Comparison of ENCODE assay signal across 18 cellular contexts in the genomic region with DNA sequence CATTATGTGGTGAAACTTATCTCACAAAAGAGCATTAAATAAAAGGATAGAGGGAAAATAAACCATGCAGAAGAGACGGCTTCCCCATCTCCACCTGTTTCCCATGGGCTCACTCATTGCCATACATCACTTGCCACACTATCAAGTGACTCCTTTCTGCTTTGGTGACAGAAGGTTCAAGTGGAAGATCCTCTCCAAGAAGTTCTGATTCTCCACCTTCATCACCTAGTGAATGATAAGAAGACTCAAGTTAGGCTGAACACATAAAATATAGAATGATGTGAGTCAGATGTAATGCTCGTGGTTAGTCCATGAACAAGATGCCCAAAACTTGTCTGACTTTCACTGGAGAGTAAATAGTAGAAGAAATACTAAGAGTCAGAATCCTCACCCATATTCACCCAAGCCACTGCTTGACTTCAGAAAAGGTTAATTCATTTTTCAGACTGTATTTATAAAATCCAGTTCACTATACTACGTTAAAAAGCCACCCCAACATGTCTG.
DNase-seq lines count a peak whose midpoint lies in the region; ATAC-seq and TF ChIP-seq lines count a peak whose summit lies in the region.
"Had no signal": no experiment of that assay in that cellular context is flagged by ENCODE, and none has a peak within 500 bp of the region (broad histone marks: within the 10 kb centered on the region; RNA-seq: fewer than 3 reads in every experiment).

No MANE protein-coding gene starts in this region.

- TF ChIP-seq CTCF in ascending aorta (IDR thresholded peaks at IDR 0.05): no peak
- no peak for TF ChIP-seq CTCF in tibial artery (IDR thresholded peaks at IDR 0.05)

- H3K4me3 ChIP-seq in ascending aorta (no peak overlapping the region), tibial artery (no peak overlapping the region)
- H3K4me3 ChIP-seq: GM12878, K562 had no signal

- H3K4me1 Mint-ChIP-seq in activated naive CD8-positive, alpha-beta T cell treated with anti-CD3 and anti-CD28 coated beads for 36 hours: peaks cover 2% of the 10 kb centered on the region
- H3K4me1 Mint-ChIP-seq in activated naive CD8-positive, alpha-beta T cell treated with anti-CD3 and anti-CD28 coated beads, Interleukin-2, amount 50 U/mL, for 24 hours: no peaks in the 10 kb centered on the region

- H3K4me1 ChIP-seq in ascending aorta (peaks cover 0 to 30% of the 10 kb centered on the region in 2 donors), tibial artery (peaks cover 0 to 74% (median 24%) of the 10 kb centered on the region in 4 donors)

- peak overlapping the region; percentile 8 for H3K27ac Mint-ChIP-seq in activated naive CD8-positive, alpha-beta T cell treated with anti-CD3 and anti-CD28 coated beads for 36 hours
- H3K27ac Mint-ChIP-seq in activated naive CD8-positive, alpha-beta T cell treated with anti-CD3 and anti-CD28 coated beads, Interleukin-2, amount 50 U/mL, for 24 hours: no peak overlapping the region

- peak; percentile 28 to 53 for ATAC-seq in activated CD4-positive, CD25-positive, alpha-beta regulatory T cell treated with anti-CD3 and anti-CD28 coated beads, Interleukin-2, amount 50 U/mL, for 24 hours
- ATAC-seq in activated naive CD8-positive, alpha-beta T cell treated with anti-CD3 and anti-CD28 coated beads, Interleukin-2, amount 50 U/mL, for 24 hours: no peak
- no peak for ATAC-seq in HG03342 (IDR thresholded peaks at IDR 0.05; ENCODE audit: unreplicated experiment)
- ATAC-seq: GM12878, K562 had no signal

- intact Hi-C loops in ascending aorta (cut with DNase I): no loop called here
- intact Hi-C loops in tibial artery (cut with DNase I; ENCODE audit: low total_unique reads): no loop called here

- no peaks in the 10 kb centered on the region for H3K9me3 ChIP-seq in ascending aorta
- no peaks in the 10 kb centered on the region for H3K9me3 ChIP-seq in tibial artery
- H3K9me3 ChIP-seq: BE2C had no signal

- H3K27me3 ChIP-seq in ascending aorta (no peaks in the 10 kb centered on the region), tibial artery (no peaks in the 10 kb centered on the region)
- H3K27me3 ChIP-seq: BE2C had no signal

- peaks cover 6% of the 10 kb centered on the region for H3K36me3 Mint-ChIP-seq in activated naive CD8-positive, alpha-beta T cell treated with anti-CD3 and anti-CD28 coated beads for 36 hours
- peaks cover 26% of the 10 kb centered on the region for H3K36me3 Mint-ChIP-seq in activated naive CD8-positive, alpha-beta T cell treated with anti-CD3 and anti-CD28 coated beads, Interleukin-2, amount 50 U/mL, for 24 hours (ENCODE audit: low read depth)

- H3K4me3 Mint-ChIP-seq in activated naive CD8-positive, alpha-beta T cell treated with anti-CD3 and anti-CD28 coated beads for 36 hours: no peak overlapping the region
- no peak overlapping the region for H3K4me3 Mint-ChIP-seq in activated naive CD8-positive, alpha-beta T cell treated with anti-CD3 and anti-CD28 coated beads, Interleukin-2, amount 50 U/mL, for 24 hours

- no peaks in the 10 kb centered on the region for H3K9me3 Mint-ChIP-seq in activated naive CD8-positive, alpha-beta T cell treated with anti-CD3 and anti-CD28 coated beads for 36 hours
- no peaks in the 10 kb centered on the region for H3K9me3 Mint-ChIP-seq in activated naive CD8-positive, alpha-beta T cell treated with anti-CD3 and anti-CD28 coated beads, Interleukin-2, amount 50 U/mL, for 24 hours

- H3K27me3 Mint-ChIP-seq in activated naive CD8-positive, alpha-beta T cell treated with anti-CD3 and anti-CD28 coated beads for 36 hours: no peaks in the 10 kb centered on the region
- no peaks in the 10 kb centered on the region for H3K27me3 Mint-ChIP-seq in activated naive CD8-positive, alpha-beta T cell treated with anti-CD3 and anti-CD28 coated beads, Interleukin-2, amount 50 U/mL, for 24 hours

- DNase-seq in activated CD4-positive, CD25-positive, alpha-beta regulatory T cell (lab: John Stamatoyannopoulos, UW): no peak
- DNase-seq in activated naive CD8-positive, alpha-beta T cell treated with anti-CD3 and anti-CD28 coated beads for 36 hours: no peak
- no peak for DNase-seq in activated naive CD8-positive, alpha-beta T cell treated with anti-CD3 and anti-CD28 coated beads, Interleukin-2, amount 50 U/mL, for 24 hours
- DNase-seq in ascending aorta (ENCODE audit: low spot score in 2 of 2) (no peak), tibial artery (no peak), midbrain (lab: John Stamatoyannopoulos, UW) (no peak)
- DNase-seq: BE2C, DND-41, HCEC 1CT, NCI-H1048, NCI-H1436 treated with DMSO at 0.1 percent for 48 hours, NCI-H510A, NCI-H82 had no signal

- peaks cover 6 to 29% of the 10 kb centered on the region in 2 donors for H3K36me3 ChIP-seq in ascending aorta
- H3K36me3 ChIP-seq in tibial artery: peaks cover 13 to 40% (median 22%) of the 10 kb centered on the region in 3 donors

- H3K27ac ChIP-seq in ascending aorta (peak overlapping the region; percentile 78 to 81), tibial artery (peak overlapping the region; percentile 57 to 63)
- H3K27ac ChIP-seq: 22Rv1 had no signal

Comparison
In these comparisons a context has a peak if more than half of its experiments do, and no peak if none do; other contexts are left out.
1. ATAC-seq: peak in activated CD4-positive, CD25-positive, alpha-beta regulatory T cell treated with anti-CD3 and anti-CD28 coated beads, Interleukin-2, amount 50 U/mL, for 24 hours (2 of 2); none in activated naive CD8-positive, alpha-beta T cell treated with anti-CD3 and anti-CD28 coated beads, Interleukin-2, amount 50 U/mL, for 24 hours (single experiment) and HG03342 (single experiment).